Comparison of ENCODE assay signal across 1 cellular context in the genomic region with DNA sequence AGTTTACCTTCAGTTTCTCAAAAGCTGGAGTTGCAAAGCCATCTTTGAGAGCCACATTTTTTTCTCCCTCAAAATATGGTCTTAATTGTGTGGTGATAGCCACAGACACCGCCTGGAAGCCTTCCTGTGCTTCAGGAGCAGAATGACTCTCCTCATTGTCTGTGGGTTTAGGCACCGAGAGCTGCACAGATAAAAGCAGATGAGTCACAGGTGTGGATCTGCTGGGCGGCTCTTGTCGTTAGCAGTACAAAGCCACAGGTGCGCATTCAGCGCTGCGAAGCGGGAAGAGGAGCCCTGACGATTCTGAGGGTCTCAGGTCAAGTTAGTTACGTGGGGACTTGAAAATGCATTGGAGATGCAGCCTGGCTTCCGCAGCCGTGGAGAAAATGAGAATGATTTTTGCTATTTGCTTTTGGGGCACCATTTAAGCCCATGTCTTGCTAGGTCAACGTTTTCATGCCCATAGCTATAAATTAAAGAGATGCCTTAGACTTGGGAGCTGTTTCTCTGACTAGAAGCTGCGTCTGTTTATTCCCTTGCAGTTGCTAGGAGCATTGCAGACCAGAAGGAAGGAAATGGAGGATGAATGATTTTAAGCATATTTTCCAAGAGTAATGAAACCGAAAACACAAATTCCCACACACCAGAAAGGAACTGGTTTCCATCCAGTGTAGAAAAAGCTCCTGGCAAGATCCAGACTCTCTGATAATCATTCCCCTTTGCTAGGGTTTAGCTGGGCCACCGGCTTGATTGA.
TF ChIP-seq lines count a peak whose summit lies in the region.

No MANE protein-coding gene starts in this region.

TF ChIP-seq in SK-N-SH treated with all-trans-retinoic acid at 6 μM for 48 hours, 23 proteins besides CTCF, POLR2A, EP300 and RAD21 (continued from another document):
- TF ChIP-seq ZFP3 (CRISPR knock-in tag; IDR thresholded peaks at IDR 0.05) (no peak), CREB5 (CRISPR knock-in tag; IDR thresholded peaks at IDR 0.05; ENCODE audit: low read depth) (no peak), CSDC2 (CRISPR knock-in tag; IDR thresholded peaks at IDR 0.05) (no peak), OSR1 (CRISPR knock-in tag; IDR thresholded peaks at IDR 0.05) (no peak)
- TF ChIP-seq, protein P1, sequence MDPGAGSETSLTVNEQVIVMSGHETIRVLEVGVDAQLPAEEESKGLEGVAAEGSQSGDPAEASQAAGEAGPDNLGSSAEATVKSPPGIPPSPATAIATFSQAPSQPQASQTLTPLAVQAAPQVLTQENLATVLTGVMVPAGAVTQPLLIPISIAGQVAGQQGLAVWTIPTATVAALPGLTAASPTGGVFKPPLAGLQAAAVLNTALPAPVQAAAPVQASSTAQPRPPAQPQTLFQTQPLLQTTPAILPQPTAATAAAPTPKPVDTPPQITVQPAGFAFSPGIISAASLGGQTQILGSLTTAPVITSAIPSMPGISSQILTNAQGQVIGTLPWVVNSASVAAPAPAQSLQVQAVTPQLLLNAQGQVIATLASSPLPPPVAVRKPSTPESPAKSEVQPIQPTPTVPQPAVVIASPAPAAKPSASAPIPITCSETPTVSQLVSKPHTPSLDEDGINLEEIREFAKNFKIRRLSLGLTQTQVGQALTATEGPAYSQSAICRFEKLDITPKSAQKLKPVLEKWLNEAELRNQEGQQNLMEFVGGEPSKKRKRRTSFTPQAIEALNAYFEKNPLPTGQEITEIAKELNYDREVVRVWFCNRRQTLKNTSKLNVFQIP (CRISPR knock-in tag; IDR thresholded peaks at IDR 0.05; ENCODE audit: borderline replicate concordance, low read depth) = no peak
